Comparison of ENCODE assay signal across 10 cellular contexts in genomic region chr6:105596284-105596755, GRCh38.
A peak's percentile ranks its signal among the peaks of the same experiment; 100 is the strongest.
DNase-seq lines count a peak whose midpoint lies in the region; ATAC-seq and TF ChIP-seq lines count a peak whose summit lies in the region.
"Had no signal": no experiment of that assay in that cellular context is flagged by ENCODE, and none has a peak within 500 bp of the region (broad histone marks: within the 10 kb centered on the region; RNA-seq: fewer than 3 reads in every experiment).

No MANE protein-coding gene starts in this region.

- H3K4me1 ChIP-seq in PC-3 (ENCODE audit: insufficient read depth, low read length) (peaks cover 79% of the 10 kb centered on the region), neuronal stem cell (ENCODE audit: control insufficient read depth in 2 of 2, insufficient read depth in 1 of 2, low read depth in 1 of 2, low read length in 2 of 2) (peaks cover 0 to 7% of the 10 kb centered on the region in 2 donors)

- intact Hi-C loops in PC-3 (cut with micrococcal nuclease), result loop anchor here (5.0 to 10.0 kb wide), 5 partner anchors 72 to 491 kb away; partner anchors contain the start of gene PRDM1
- intact Hi-C loops in dorsolateral prefrontal cortex (cut with DNase I), result no loop called here

- no peaks in the 10 kb centered on the region for H3K79me1 ChIP-seq in neuronal stem cell (ENCODE audit: low read depth, low read length)

- no peaks in the 10 kb centered on the region for H3K9me2 ChIP-seq in PC-3 (replicated peaks; ENCODE audit: low read length)

- no peak overlapping the region for H4K8ac ChIP-seq in neuronal stem cell (ENCODE audit: low read depth, low read length)

- H3K4me3 ChIP-seq in PC-3 (ENCODE audit: low read length), result no peak overlapping the region
- no peak overlapping the region for H3K4me3 ChIP-seq in neuronal stem cell (ENCODE audit: low read length in 2 of 2)
- no peak overlapping the region for H3K4me3 ChIP-seq in dorsolateral prefrontal cortex

- no peak overlapping the region for H3K18ac ChIP-seq in neuronal stem cell (ENCODE audit: low read length)

- no peak overlapping the region for H3K4ac ChIP-seq in neuronal stem cell (ENCODE audit: low read length)

- H3K9me3 ChIP-seq in PC-3 (ENCODE audit: low read length), result no peaks in the 10 kb centered on the region
- no peaks in the 10 kb centered on the region for H3K9me3 ChIP-seq in neuronal stem cell (replicated peaks in 1 of 2; ENCODE audit: control insufficient read depth in 2 of 2, insufficient read depth in 1 of 2, low read depth in 1 of 2, low read length in 2 of 2)

- H3K9ac ChIP-seq in PC-3 (ENCODE audit: low read length) (peak overlapping the region; percentile 23; the same call in 1 of the 2 replicates), neuronal stem cell (ENCODE audit: low read depth, low read length, poor library complexity) (no peak overlapping the region)

- WGBS in neuronal stem cell (ENCODE audit: extremely low coverage in 2 of 2, insufficient read length in 2 of 2, insufficient replicate concordance in 1 of 2), 2 donors, result no CpG with 5 or more reads among the region's 4 CpGs

- H3K79me2 ChIP-seq in PC-3 (ENCODE audit: low read length), result no peaks in the 10 kb centered on the region

- H2AFZ ChIP-seq in PC-3 (ENCODE audit: low read length), result no peak overlapping the region
- peak overlapping the region; percentile 18 for H2AFZ ChIP-seq in neuronal stem cell (ENCODE audit: low read length)

- peaks cover 15% of the 10 kb centered on the region for H3F3A ChIP-seq in PC-3 (ENCODE audit: low read length, unreplicated experiment)

- H3K14ac ChIP-seq in neuronal stem cell (ENCODE audit: low read length), result no peak overlapping the region

- H3K27me3 ChIP-seq in PC-3 (ENCODE audit: low read length) (no peaks in the 10 kb centered on the region), neuronal stem cell (ENCODE audit: control insufficient read depth in 3 of 3, insufficient read depth in 3 of 3, low read depth in 1 of 3, low read length in 3 of 3) (no peaks in the 10 kb centered on the region), dorsolateral prefrontal cortex (no peaks in the 10 kb centered on the region)

- H2BK120ac ChIP-seq in neuronal stem cell (ENCODE audit: low read depth, low read length), result no peak overlapping the region

- H3K27ac ChIP-seq in PC-3 (ENCODE audit: low read length), result peak overlapping the region; percentile 99
- peak overlapping the region; percentile 100 for H3K27ac ChIP-seq in epithelial cell of prostate
- H3K27ac ChIP-seq in neuronal stem cell (replicated peaks; ENCODE audit: low read length), result no peak overlapping the region
- H3K27ac ChIP-seq in dorsolateral prefrontal cortex, result peak overlapping the region in 3 of 59 donors; percentile 62 to 93 (median 66)

- in situ Hi-C loops in Caki2 (cut with HindIII; ENCODE audit: low pct_unique_long_range_greater_than_20kb, low sequenced_read_pairs), result no loop called here

- H2AK5ac ChIP-seq in neuronal stem cell (ENCODE audit: low read depth, low read length), result no peak overlapping the region

- peak overlapping the region; percentile 76; the same call in 1 of the 2 replicates for H3K4me2 ChIP-seq in PC-3 (ENCODE audit: low read length)
- H3K4me2 ChIP-seq in neuronal stem cell (ENCODE audit: insufficient read depth, low read length, poor library complexity, severe bottlenecking), result no peak overlapping the region

- H2BK15ac ChIP-seq in neuronal stem cell (ENCODE audit: low read length), result no peak overlapping the region

- H2BK5ac ChIP-seq in neuronal stem cell (ENCODE audit: low read length), result no peak overlapping the region

- peak; percentile 95 for DNase-seq in Caki2 (ENCODE audit: low read depth)
- peak; percentile 95 for DNase-seq in PC-3
- DNase-seq in epithelial cell of prostate (ENCODE audit: low read depth, low spot score), result peak; percentile 93
- DNase-seq in neuronal stem cell (ENCODE audit: low spot score), result no peak
- DNase-seq in HuH-7.5 (ENCODE audit: low spot score), result no peak
- no peak for DNase-seq in dorsolateral prefrontal cortex
- DNase-seq: activated CD4-positive, alpha-beta T cell treated with anti-CD3 and anti-CD28 coated beads, Interleukin-2, amount 50 U/mL, for 1 hour; NCI-H1417 treated with DMSO at 0.1 percent for 48 hours had no signal

- CTCF ChIA-PET in PC-3 (lab: Charles Lee), result interaction anchor here (0.9 kb wide), 1 partner anchor 76 kb away, joined by 6 read pairs; no protein-coding TSS in a partner anchor

- no peaks in the 10 kb centered on the region for H4K20me1 ChIP-seq in PC-3 (ENCODE audit: low read length)

- POLR2A ChIA-PET in PC-3 (lab: Charles Lee; ENCODE audit: unreplicated experiment), result no interaction called here

- no TSS peak for BruUV-seq in PC-3 (replicated peaks; lab: Mats Ljungman, UMichigan)

- H2BK12ac ChIP-seq in neuronal stem cell (ENCODE audit: low read length), result no peak overlapping the region

- no peak overlapping the region for H4K91ac ChIP-seq in neuronal stem cell (ENCODE audit: low read depth, low read length, poor library complexity)

- H3K36me3 ChIP-seq in PC-3 (ENCODE audit: low read depth, low read length) (no peaks in the 10 kb centered on the region), neuronal stem cell (replicated peaks in 1 of 2; ENCODE audit: control insufficient read depth in 2 of 2, insufficient read depth in 2 of 2, low read length in 2 of 2) (no peaks in the 10 kb centered on the region)

- no peak overlapping the region for H3K23ac ChIP-seq in neuronal stem cell (ENCODE audit: low read depth, low read length, poor library complexity)

- ATAC-seq in PC-3 (peak; percentile 70), HG03342 (IDR thresholded peaks at IDR 0.05; ENCODE audit: unreplicated experiment) (no peak), HG03460 (IDR thresholded peaks at IDR 0.05; ENCODE audit: unreplicated experiment) (no peak)

- TF ChIP-seq CTCF in PC-3 (conservative IDR thresholded peaks at IDR 0.05; ENCODE audit: low read depth, low read length) (no peak), dorsolateral prefrontal cortex (IDR thresholded peaks at IDR 0.05 in 54 of 56, conservative IDR thresholded peaks at IDR 0.05 in 2 of 56; ENCODE audit: low read depth in 1 of 56, partially characterized antibody in 56 of 56) (no peak)

Comparison
In these comparisons a context has a peak if more than half of its experiments do, and no peak if none do; other contexts are left out.
1. DNase-seq: peak in Caki2 (single experiment), PC-3 (single experiment) and epithelial cell of prostate (single experiment); none in neuronal stem cell (single experiment), HuH-7.5 (single experiment) and dorsolateral prefrontal cortex (0 of 10).